Comparison of ENCODE assay signal across 8 cellular contexts in genomic region chr17:32927724-32928526, GRCh38. TPM values are rescaled to one million over a fixed set of nuclear protein-coding genes. Genes with fewer than 3 reads are reported as not detected.
DNase-seq lines count a peak whose midpoint lies in the region; ATAC-seq lines count a peak whose summit lies in the region.

Gene TMEM98 (plus strand): TSS chr17:32928153. CDS start chr17:32931529, 3,376 bp downstream.

- no peaks in the 10 kb centered on the region for H3K36me3 ChIP-seq in MG63

- peak within 1 kb of the TSS; percentile 48 for H3K4me3 ChIP-seq in MG63
- H3K4me3 ChIP-seq in skin epidermis, result peak within 1 kb of the TSS; percentile 44 to 66 (median 50)

- DNase-seq in EL (peak; percentile 30), MG63 (peak; percentile 34), kidney tubule cell (ENCODE audit: low spot score) (peak; percentile 23), OCI-M1 (lab: John Stamatoyannopoulos, UW) (no peak)
- DNase-seq in central memory CD4-positive, alpha-beta T cell, result no peak

- peaks cover 7% of the 10 kb centered on the region; the same call in 1 of the 2 replicates for H3K27me3 ChIP-seq in MG63

- H3K9me3 ChIP-seq in MG63, result no peaks in the 10 kb centered on the region

- ATAC-seq in HG02571 (IDR thresholded peaks at IDR 0.05; ENCODE audit: unreplicated experiment), result no peak

- H3K27ac ChIP-seq in cingulate gyrus (ENCODE audit: low read depth, low read length) (peak within 1 kb of the TSS; percentile 97), skin epidermis (peak within 1 kb of the TSS in 19 of 21 experiments; percentile 40 to 91 (median 81))

RNA-seq across cellular contexts. Expression of gene TMEM98, which starts in this region (rescaled TPM):
- total RNA-seq in MG63 (2014; rRNA removed; shearing (Covaris generic); ENCODE audit: low replicate concordance), result 7.4 and 24.3 TPM in 2 replicates

Comparison
In these comparisons a context has a peak if more than half of its experiments do, and no peak if none do; other contexts are left out.
1. DNase-seq: peak in EL (single experiment), MG63 (single experiment) and kidney tubule cell (single experiment); none in OCI-M1 (single experiment) and central memory CD4-positive, alpha-beta T cell (single experiment).